1 cellular context compared by ENCODE assay signal in the genomic region with DNA sequence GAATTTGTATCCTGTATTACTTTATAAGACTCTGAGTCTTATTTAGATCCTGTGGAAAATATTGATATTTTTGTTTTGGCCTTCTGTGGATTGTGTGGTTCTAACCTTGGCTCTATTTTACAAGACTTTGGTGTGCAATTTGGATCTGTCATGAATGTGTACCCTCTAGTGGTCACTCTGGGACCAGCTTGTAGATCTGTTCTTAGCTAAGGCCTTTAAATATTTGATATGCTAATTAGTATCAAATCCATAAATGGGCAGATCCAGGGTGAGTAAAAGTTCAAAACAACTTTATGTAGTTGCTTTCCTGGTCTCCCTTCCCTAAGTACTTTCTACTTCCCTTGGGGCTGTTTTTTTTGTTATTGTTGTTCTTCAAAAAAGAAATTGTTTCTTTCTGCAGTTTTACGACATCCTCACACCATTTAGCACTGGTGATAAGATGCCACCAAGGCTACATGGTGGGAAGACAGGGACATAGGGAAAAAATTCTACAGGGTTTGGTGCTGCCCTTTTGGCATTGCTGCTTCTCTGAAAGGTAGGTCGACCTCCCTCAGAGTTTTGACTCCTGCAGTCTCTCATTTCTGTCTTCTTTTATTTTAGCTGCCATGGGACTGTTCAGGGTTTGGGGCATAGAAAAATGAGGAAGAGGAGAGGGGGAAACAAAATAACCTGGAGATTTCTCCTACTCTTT.
TF ChIP-seq lines count a peak whose summit lies in the region.

No MANE protein-coding gene starts in this region.

TF ChIP-seq in HCT116, 20 proteins besides CTCF, POLR2A, EP300 and RAD21 (continued from another document):
- TF ChIP-seq, protein P1, sequence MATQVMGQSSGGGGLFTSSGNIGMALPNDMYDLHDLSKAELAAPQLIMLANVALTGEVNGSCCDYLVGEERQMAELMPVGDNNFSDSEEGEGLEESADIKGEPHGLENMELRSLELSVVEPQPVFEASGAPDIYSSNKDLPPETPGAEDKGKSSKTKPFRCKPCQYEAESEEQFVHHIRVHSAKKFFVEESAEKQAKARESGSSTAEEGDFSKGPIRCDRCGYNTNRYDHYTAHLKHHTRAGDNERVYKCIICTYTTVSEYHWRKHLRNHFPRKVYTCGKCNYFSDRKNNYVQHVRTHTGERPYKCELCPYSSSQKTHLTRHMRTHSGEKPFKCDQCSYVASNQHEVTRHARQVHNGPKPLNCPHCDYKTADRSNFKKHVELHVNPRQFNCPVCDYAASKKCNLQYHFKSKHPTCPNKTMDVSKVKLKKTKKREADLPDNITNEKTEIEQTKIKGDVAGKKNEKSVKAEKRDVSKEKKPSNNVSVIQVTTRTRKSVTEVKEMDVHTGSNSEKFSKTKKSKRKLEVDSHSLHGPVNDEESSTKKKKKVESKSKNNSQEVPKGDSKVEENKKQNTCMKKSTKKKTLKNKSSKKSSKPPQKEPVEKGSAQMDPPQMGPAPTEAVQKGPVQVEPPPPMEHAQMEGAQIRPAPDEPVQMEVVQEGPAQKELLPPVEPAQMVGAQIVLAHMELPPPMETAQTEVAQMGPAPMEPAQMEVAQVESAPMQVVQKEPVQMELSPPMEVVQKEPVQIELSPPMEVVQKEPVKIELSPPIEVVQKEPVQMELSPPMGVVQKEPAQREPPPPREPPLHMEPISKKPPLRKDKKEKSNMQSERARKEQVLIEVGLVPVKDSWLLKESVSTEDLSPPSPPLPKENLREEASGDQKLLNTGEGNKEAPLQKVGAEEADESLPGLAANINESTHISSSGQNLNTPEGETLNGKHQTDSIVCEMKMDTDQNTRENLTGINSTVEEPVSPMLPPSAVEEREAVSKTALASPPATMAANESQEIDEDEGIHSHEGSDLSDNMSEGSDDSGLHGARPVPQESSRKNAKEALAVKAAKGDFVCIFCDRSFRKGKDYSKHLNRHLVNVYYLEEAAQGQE (IDR thresholded peaks at IDR 0.05; ENCODE audit: low read depth) = no peak
- TF ChIP-seq, protein P2, sequence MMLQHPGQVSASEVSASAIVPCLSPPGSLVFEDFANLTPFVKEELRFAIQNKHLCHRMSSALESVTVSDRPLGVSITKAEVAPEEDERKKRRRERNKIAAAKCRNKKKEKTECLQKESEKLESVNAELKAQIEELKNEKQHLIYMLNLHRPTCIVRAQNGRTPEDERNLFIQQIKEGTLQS (IDR thresholded peaks at IDR 0.05) = no peak
- no peak for TF ChIP-seq TCF7L2 (IDR thresholded peaks at IDR 0.05; ENCODE audit: borderline replicate concordance, extremely low read depth, insufficient read depth, insufficient read length)
- TF ChIP-seq, protein P3, sequence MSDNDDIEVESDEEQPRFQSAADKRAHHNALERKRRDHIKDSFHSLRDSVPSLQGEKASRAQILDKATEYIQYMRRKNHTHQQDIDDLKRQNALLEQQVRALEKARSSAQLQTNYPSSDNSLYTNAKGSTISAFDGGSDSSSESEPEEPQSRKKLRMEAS (IDR thresholded peaks at IDR 0.05) = no peak
- TF ChIP-seq, protein P4, sequence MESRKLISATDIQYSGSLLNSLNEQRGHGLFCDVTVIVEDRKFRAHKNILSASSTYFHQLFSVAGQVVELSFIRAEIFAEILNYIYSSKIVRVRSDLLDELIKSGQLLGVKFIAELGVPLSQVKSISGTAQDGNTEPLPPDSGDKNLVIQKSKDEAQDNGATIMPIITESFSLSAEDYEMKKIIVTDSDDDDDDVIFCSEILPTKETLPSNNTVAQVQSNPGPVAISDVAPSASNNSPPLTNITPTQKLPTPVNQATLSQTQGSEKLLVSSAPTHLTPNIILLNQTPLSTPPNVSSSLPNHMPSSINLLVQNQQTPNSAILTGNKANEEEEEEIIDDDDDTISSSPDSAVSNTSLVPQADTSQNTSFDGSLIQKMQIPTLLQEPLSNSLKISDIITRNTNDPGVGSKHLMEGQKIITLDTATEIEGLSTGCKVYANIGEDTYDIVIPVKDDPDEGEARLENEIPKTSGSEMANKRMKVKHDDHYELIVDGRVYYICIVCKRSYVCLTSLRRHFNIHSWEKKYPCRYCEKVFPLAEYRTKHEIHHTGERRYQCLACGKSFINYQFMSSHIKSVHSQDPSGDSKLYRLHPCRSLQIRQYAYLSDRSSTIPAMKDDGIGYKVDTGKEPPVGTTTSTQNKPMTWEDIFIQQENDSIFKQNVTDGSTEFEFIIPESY (IDR thresholded peaks at IDR 0.05; ENCODE audit: extremely low read depth, insufficient replicate concordance, low read length) = no peak
- no peak for TF ChIP-seq FOSL1 (IDR thresholded peaks at IDR 0.05; ENCODE audit: low read depth)
- TF ChIP-seq SP1 (IDR thresholded peaks at IDR 0.05; ENCODE audit: low read depth) = no peak
- no peak for TF ChIP-seq SIN3A (IDR thresholded peaks at IDR 0.05; ENCODE audit: low read depth)
- no peak for TF ChIP-seq CBX3 (IDR thresholded peaks at IDR 0.05; ENCODE audit: low read depth)
- no peak for TF ChIP-seq YY1 (IDR thresholded peaks at IDR 0.05; ENCODE audit: extremely low read depth, insufficient replicate concordance, low read depth, low read length)
- TF ChIP-seq SRF (IDR thresholded peaks at IDR 0.05; ENCODE audit: low read depth) = no peak
- no peak for TF ChIP-seq POLR2AphosphoS5 (IDR thresholded peaks at IDR 0.05; ENCODE audit: low read depth, low read length)
- TF ChIP-seq EGR1 (IDR thresholded peaks at IDR 0.05; ENCODE audit: low read depth) = no peak
- TF ChIP-seq EZH2phosphoT487 (IDR thresholded peaks at IDR 0.05; ENCODE audit: borderline replicate concordance) = no peak
TF ChIP-seq in HCT116: peak in this region for 0.
